Comparison of ENCODE assay signal across 8 cellular contexts in genomic region chrX:24498181-24498580, GRCh38. TPM values are rescaled to one million over a fixed set of nuclear protein-coding genes. Genes with fewer than 3 reads are reported as not detected.
DNase-seq lines count a peak whose midpoint lies in the region; ATAC-seq and TF ChIP-seq lines count a peak whose summit lies in the region.

No MANE protein-coding gene starts in this region.

- no peaks in the 10 kb centered on the region for H3K27me3 ChIP-seq in thoracic aorta (replicated peaks; ENCODE audit: insufficient read depth)

- ATAC-seq in thoracic aorta (ENCODE audit: insufficient number of reproducible peaks, low FRiP score, low read depth), result peak; percentile 60
- no peak for ATAC-seq in stimulated activated naive B cell treated with anti-CD40 and anti-IgM and Interleukin-4, amounts not matched to agents 10 μg/mL and 1 μg/mL and 100 μg/mL, for 72 hours (replicated peaks)

- 58 to 81% methylated on average over 5 of the region's 5 CpGs for WGBS in lower leg skin, 2 donors

- peaks cover 3% of the 10 kb centered on the region for H3K36me3 ChIP-seq in thoracic aorta

- no peaks in the 10 kb centered on the region for H3K27me3 Mint-ChIP-seq in glutamatergic neuron (ENCODE audit: unreplicated experiment)
- H3K27me3 Mint-ChIP-seq in activated T-helper 1 cell treated with anti-CD3 and anti-CD28 coated beads, Interleukin-12 subunit alpha, Interleukin-12 subunit beta, Interleukin-2, Interleukin-4 antibody, amounts not matched to agents 30 ng/mL and 10 ng/mL and 1 ng/mL, durations not matched to agents 14 hours and 24 hours and 36 hours (ENCODE audit: insufficient read depth), result no peaks in the 10 kb centered on the region
- H3K27me3 Mint-ChIP-seq in stimulated activated naive B cell treated with anti-CD40 and anti-IgM and Interleukin-4, amounts not matched to agents 10 μg/mL and 1 μg/mL and 100 μg/mL, for 72 hours, result no peaks in the 10 kb centered on the region

- DNase-seq in stimulated activated CD4-positive, alpha-beta T cell treated with anti-CD3 and anti-CD28 coated beads, Interleukin-15, amount 100 ng/mL, for 24 hours, result peak; percentile 18
- DNase-seq in stimulated activated CD4-positive, alpha-beta T cell treated with anti-CD3 and anti-CD28 coated beads, Interleukin-12 subunit alpha, Interleukin-12 subunit beta, amount 100 ng/mL, for 4 hours, result no peak
- DNase-seq in activated CD4-positive, alpha-beta T cell treated with anti-CD3 and anti-CD28 coated beads for 48 hours, result peak; percentile 15
- DNase-seq in glutamatergic neuron (peak; percentile 18), thoracic aorta (ENCODE audit: low spot score) (no peak), lower leg skin (ENCODE audit: low spot score in 2 of 2) (no peak)
- no peak for DNase-seq in activated T-helper 1 cell treated with anti-CD3 and anti-CD28 coated beads, Interleukin-12 subunit alpha, Interleukin-12 subunit beta, Interleukin-2, Interleukin-4 antibody, amounts not matched to agents 30 ng/mL and 10 ng/mL and 1 ng/mL, durations not matched to agents 14 hours and 24 hours and 36 hours (ENCODE audit: low spot score)
- DNase-seq in stimulated activated naive B cell treated with anti-CD40 and anti-IgM and Interleukin-4, amounts not matched to agents 10 μg/mL and 1 μg/mL and 100 μg/mL, for 72 hours, result no peak

- H3K4me3 ChIP-seq in thoracic aorta (no peak overlapping the region), lower leg skin (ENCODE audit: low read depth, poor library complexity, severe bottlenecking) (no peak overlapping the region)

- no peak overlapping the region for H3K27ac Mint-ChIP-seq in glutamatergic neuron (ENCODE audit: unreplicated experiment)
- H3K27ac Mint-ChIP-seq in activated T-helper 1 cell treated with anti-CD3 and anti-CD28 coated beads, Interleukin-12 subunit alpha, Interleukin-12 subunit beta, Interleukin-2, Interleukin-4 antibody, amounts not matched to agents 30 ng/mL and 10 ng/mL and 1 ng/mL, durations not matched to agents 14 hours and 24 hours and 36 hours, result no peak overlapping the region
- no peak overlapping the region for H3K27ac Mint-ChIP-seq in stimulated activated naive B cell treated with anti-CD40 and anti-IgM and Interleukin-4, amounts not matched to agents 10 μg/mL and 1 μg/mL and 100 μg/mL, for 72 hours

- H3K27ac ChIP-seq in thoracic aorta, result peak overlapping the region in 1 of 2 donors; percentile 60

- peaks cover 1% of the 10 kb centered on the region for H3K4me1 Mint-ChIP-seq in glutamatergic neuron (ENCODE audit: low read depth, unreplicated experiment)
- H3K4me1 Mint-ChIP-seq in activated T-helper 1 cell treated with anti-CD3 and anti-CD28 coated beads, Interleukin-12 subunit alpha, Interleukin-12 subunit beta, Interleukin-2, Interleukin-4 antibody, amounts not matched to agents 30 ng/mL and 10 ng/mL and 1 ng/mL, durations not matched to agents 14 hours and 24 hours and 36 hours (ENCODE audit: low read depth), result peaks cover 30% of the 10 kb centered on the region
- peaks cover 2 to 6% of the 10 kb centered on the region in 2 donors for H3K4me1 Mint-ChIP-seq in stimulated activated naive B cell treated with anti-CD40 and anti-IgM and Interleukin-4, amounts not matched to agents 10 μg/mL and 1 μg/mL and 100 μg/mL, for 72 hours

- no peaks in the 10 kb centered on the region for H3K9me3 Mint-ChIP-seq in glutamatergic neuron (ENCODE audit: unreplicated experiment)
- H3K9me3 Mint-ChIP-seq in activated T-helper 1 cell treated with anti-CD3 and anti-CD28 coated beads, Interleukin-12 subunit alpha, Interleukin-12 subunit beta, Interleukin-2, Interleukin-4 antibody, amounts not matched to agents 30 ng/mL and 10 ng/mL and 1 ng/mL, durations not matched to agents 14 hours and 24 hours and 36 hours, result no peaks in the 10 kb centered on the region
- no peaks in the 10 kb centered on the region for H3K9me3 Mint-ChIP-seq in stimulated activated naive B cell treated with anti-CD40 and anti-IgM and Interleukin-4, amounts not matched to agents 10 μg/mL and 1 μg/mL and 100 μg/mL, for 72 hours

- peaks cover 10 to 36% of the 10 kb centered on the region in 2 donors for H3K4me1 ChIP-seq in thoracic aorta (ENCODE audit: control insufficient read depth in 1 of 2, low read depth in 2 of 2)

- H3K36me3 Mint-ChIP-seq in glutamatergic neuron (ENCODE audit: unreplicated experiment), result no peaks in the 10 kb centered on the region
- peaks cover 7% of the 10 kb centered on the region for H3K36me3 Mint-ChIP-seq in activated T-helper 1 cell treated with anti-CD3 and anti-CD28 coated beads, Interleukin-12 subunit alpha, Interleukin-12 subunit beta, Interleukin-2, Interleukin-4 antibody, amounts not matched to agents 30 ng/mL and 10 ng/mL and 1 ng/mL, durations not matched to agents 14 hours and 24 hours and 36 hours (ENCODE audit: low read depth)
- H3K36me3 Mint-ChIP-seq in stimulated activated naive B cell treated with anti-CD40 and anti-IgM and Interleukin-4, amounts not matched to agents 10 μg/mL and 1 μg/mL and 100 μg/mL, for 72 hours, result peaks cover 0 to under 1% of the 10 kb centered on the region in 2 donors

- intact Hi-C loops in activated T-helper 1 cell treated with anti-CD3 and anti-CD28 coated beads, Interleukin-12 subunit alpha, Interleukin-12 subunit beta, Interleukin-2, Interleukin-4 antibody, amounts not matched to agents 30 ng/mL and 10 ng/mL and 1 ng/mL, durations not matched to agents 14 hours and 24 hours and 36 hours (cut with micrococcal nuclease), result loop anchor here (5.0 kb wide), 1 partner anchor 416 kb away; no protein-coding TSS in a partner anchor
- intact Hi-C loops in lower leg skin (cut with DNase I; ENCODE audit: low total_unique reads), result no loop called here

- no peak overlapping the region for H3K4me3 Mint-ChIP-seq in glutamatergic neuron (ENCODE audit: unreplicated experiment)
- no peak overlapping the region for H3K4me3 Mint-ChIP-seq in activated T-helper 1 cell treated with anti-CD3 and anti-CD28 coated beads, Interleukin-12 subunit alpha, Interleukin-12 subunit beta, Interleukin-2, Interleukin-4 antibody, amounts not matched to agents 30 ng/mL and 10 ng/mL and 1 ng/mL, durations not matched to agents 14 hours and 24 hours and 36 hours
- no peak overlapping the region for H3K4me3 Mint-ChIP-seq in stimulated activated naive B cell treated with anti-CD40 and anti-IgM and Interleukin-4, amounts not matched to agents 10 μg/mL and 1 μg/mL and 100 μg/mL, for 72 hours

- TF ChIP-seq POLR2A in lower leg skin (IDR thresholded peaks at IDR 0.05), result no peak

- no peak for TF ChIP-seq CTCF in glutamatergic neuron (IDR thresholded peaks at IDR 0.05; ENCODE audit: partially characterized antibody, unreplicated experiment)
- peak; percentile 32 for TF ChIP-seq CTCF in thoracic aorta (IDR thresholded peaks at IDR 0.05)
- TF ChIP-seq CTCF in lower leg skin (IDR thresholded peaks at IDR 0.05), result no peak

- H3K9me3 ChIP-seq in thoracic aorta, result no peaks in the 10 kb centered on the region

RNA-seq across cellular contexts. Expression of gene PDK3, which starts 33.1 kb away (rescaled TPM):
- 12.1 TPM for total RNA-seq in glutamatergic neuron (ENCODE audit: unreplicated experiment)
- total RNA-seq in thoracic aorta, result 100 to 1,000 TPM; 116 to 118 TPM
- total RNA-seq in activated T-helper 1 cell treated with anti-CD3 and anti-CD28 coated beads, Interleukin-12 subunit alpha, Interleukin-12 subunit beta, Interleukin-2, Interleukin-4 antibody, amounts not matched to agents 30 ng/mL and 10 ng/mL and 1 ng/mL, durations not matched to agents 14 hours and 24 hours and 36 hours, result 24.1 and 27.2 TPM in 2 replicates
- 10 to 100 TPM; 16.7 to 62.4 (median 40.1) TPM for total RNA-seq in lower leg skin

Comparison
In these comparisons a context has a peak if more than half of its experiments do, and no peak if none do; other contexts are left out.
1. DNase-seq: peak in stimulated activated CD4-positive, alpha-beta T cell treated with anti-CD3 and anti-CD28 coated beads, Interleukin-15, amount 100 ng/mL, for 24 hours (single experiment), activated CD4-positive, alpha-beta T cell treated with anti-CD3 and anti-CD28 coated beads for 48 hours (single experiment) and glutamatergic neuron (single experiment); none in stimulated activated CD4-positive, alpha-beta T cell treated with anti-CD3 and anti-CD28 coated beads, Interleukin-12 subunit alpha, Interleukin-12 subunit beta, amount 100 ng/mL, for 4 hours (single experiment), thoracic aorta (single experiment), activated T-helper 1 cell treated with anti-CD3 and anti-CD28 coated beads, Interleukin-12 subunit alpha, Interleukin-12 subunit beta, Interleukin-2, Interleukin-4 antibody, amounts not matched to agents 30 ng/mL and 10 ng/mL and 1 ng/mL, durations not matched to agents 14 hours and 24 hours and 36 hours (single experiment), stimulated activated naive B cell treated with anti-CD40 and anti-IgM and Interleukin-4, amounts not matched to agents 10 μg/mL and 1 μg/mL and 100 μg/mL, for 72 hours (single experiment) and lower leg skin (0 of 2).